ENCODE assay signal across 2 cellular contexts in genomic region chr20:49561806-49562205, GRCh38.
TF ChIP-seq lines count a peak whose summit lies in the region.

No MANE protein-coding gene starts in this region.

TF ChIP-seq in IMR-90, 13 proteins besides CTCF, POLR2A, EP300 and RAD21:
- TF ChIP-seq RFX5 (IDR thresholded peaks at IDR 0.05; ENCODE audit: low read depth, low read length), result no peak
- TF ChIP-seq RCOR1 (IDR thresholded peaks at IDR 0.05; ENCODE audit: insufficient replicate concordance, low read length), result no peak
- no peak for TF ChIP-seq CEBPB (IDR thresholded peaks at IDR 0.05; ENCODE audit: low read depth, low read length)
- no peak for TF ChIP-seq MAZ (IDR thresholded peaks at IDR 0.05; ENCODE audit: borderline replicate concordance, low read depth, low read length)
- TF ChIP-seq, protein P1, sequence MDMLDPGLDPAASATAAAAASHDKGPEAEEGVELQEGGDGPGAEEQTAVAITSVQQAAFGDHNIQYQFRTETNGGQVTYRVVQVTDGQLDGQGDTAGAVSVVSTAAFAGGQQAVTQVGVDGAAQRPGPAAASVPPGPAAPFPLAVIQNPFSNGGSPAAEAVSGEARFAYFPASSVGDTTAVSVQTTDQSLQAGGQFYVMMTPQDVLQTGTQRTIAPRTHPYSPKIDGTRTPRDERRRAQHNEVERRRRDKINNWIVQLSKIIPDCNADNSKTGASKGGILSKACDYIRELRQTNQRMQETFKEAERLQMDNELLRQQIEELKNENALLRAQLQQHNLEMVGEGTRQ (IDR thresholded peaks at IDR 0.05; ENCODE audit: low read depth, low read length), result no peak
- no peak for TF ChIP-seq MXI1 (IDR thresholded peaks at IDR 0.05; ENCODE audit: borderline replicate concordance, low read depth, low read length)
- no peak for TF ChIP-seq MAFK (IDR thresholded peaks at IDR 0.05; ENCODE audit: low read depth, low read length)
- TF ChIP-seq SMC3 (IDR thresholded peaks at IDR 0.05; ENCODE audit: low read depth, low read length), result no peak
- TF ChIP-seq NFE2L2 (IDR thresholded peaks at IDR 0.05; ENCODE audit: low read depth, low read length), result no peak

TF ChIP-seq in H1, 55 proteins besides CTCF, POLR2A, EP300 and RAD21:
- TF ChIP-seq SP4 (IDR thresholded peaks at IDR 0.05; ENCODE audit: low read length) (no peak), NANOG (IDR thresholded peaks at IDR 0.05; ENCODE audit: insufficient read depth, low read depth, low read length, poor library complexity, severe bottlenecking) (no peak), RNF2 (IDR thresholded peaks at IDR 0.05; ENCODE audit: borderline replicate concordance, low read depth, low read length, missing control alignments, poor library complexity, severe bottlenecking) (no peak), RBBP5 (IDR thresholded peaks at IDR 0.05; ENCODE audit: borderline replicate concordance, low read depth, low read length) (no peak), TBP (IDR thresholded peaks at IDR 0.05; ENCODE audit: low read depth, low read length) (no peak), KDM4A (IDR thresholded peaks at IDR 0.05; ENCODE audit: low read depth, low read length, severe bottlenecking) (no peak), CBX5 (IDR thresholded peaks at IDR 0.05; ENCODE audit: low read depth, low read length) (no peak), TCF12 (IDR thresholded peaks at IDR 0.05; ENCODE audit: low read depth, low read length) (no peak), SUZ12 (IDR thresholded peaks at IDR 0.05; ENCODE audit: low read length) (no peak), E2F6 (IDR thresholded peaks at IDR 0.05) (no peak), FOSL1 (IDR thresholded peaks at IDR 0.05; ENCODE audit: insufficient read depth, low read depth, low read length) (no peak), CEBPB (IDR thresholded peaks at IDR 0.05; ENCODE audit: low read depth, low read length) (no peak), EGR1 (IDR thresholded peaks at IDR 0.05; ENCODE audit: borderline replicate concordance, low read depth, low read length) (no peak), MAX (IDR thresholded peaks at IDR 0.05) (no peak), POLR2AphosphoS5 (IDR thresholded peaks at IDR 0.05; ENCODE audit: low read depth, low read length) (no peak), CHD2 (IDR thresholded peaks at IDR 0.05; ENCODE audit: low read length) (no peak), ASH2L (IDR thresholded peaks at IDR 0.05; ENCODE audit: low read length) (no peak)
- TF ChIP-seq, protein P2, sequence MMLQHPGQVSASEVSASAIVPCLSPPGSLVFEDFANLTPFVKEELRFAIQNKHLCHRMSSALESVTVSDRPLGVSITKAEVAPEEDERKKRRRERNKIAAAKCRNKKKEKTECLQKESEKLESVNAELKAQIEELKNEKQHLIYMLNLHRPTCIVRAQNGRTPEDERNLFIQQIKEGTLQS (IDR thresholded peaks at IDR 0.05; ENCODE audit: insufficient read depth, low read depth, low read length), result no peak
TF ChIP-seq in H1: peak in this region for 0.
